Comparison of ENCODE assay signal across 18 cellular contexts in the genomic region with DNA sequence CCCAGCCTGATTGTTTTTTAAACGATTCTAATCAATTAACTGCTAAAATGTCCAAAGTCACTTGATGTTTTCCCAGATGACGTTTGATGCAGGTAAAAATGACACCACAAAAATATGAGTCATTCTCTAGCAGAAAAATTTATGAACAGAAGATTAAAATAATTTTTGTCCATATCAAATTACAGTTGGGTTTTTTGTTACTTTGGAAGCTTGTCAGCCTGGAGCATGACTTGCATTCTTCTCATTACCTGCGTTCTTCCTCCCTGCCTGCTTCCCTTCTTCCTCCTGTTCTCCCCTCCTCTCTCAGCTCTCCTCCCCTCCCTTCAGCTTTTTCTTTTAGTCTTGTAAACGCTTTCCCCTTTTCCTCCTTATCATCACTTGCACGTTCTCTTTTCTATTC. TPM values are rescaled to one million over a fixed set of nuclear protein-coding genes. Genes with fewer than 3 reads are reported as not detected.
DNase-seq lines count a peak whose midpoint lies in the region; FAIRE-seq and TF ChIP-seq lines count a peak whose summit lies in the region.
"Had no signal": no experiment of that assay in that cellular context is flagged by ENCODE, and none has a peak within 500 bp of the region (broad histone marks: within the 10 kb centered on the region; RNA-seq: fewer than 3 reads in every experiment).

No MANE protein-coding gene starts in this region.

- POLR2A ChIA-PET in PC-9 (lab: Charles Lee; ENCODE audit: unreplicated experiment) (interaction anchor here (0.5 to 1.0 kb wide), 5 partner anchors 12 to 1169 kb away, joined by 3 to 22 read pairs (median 3); no protein-coding TSS in a partner anchor), GM10248 (lab: Yijun Ruan, JAX) (no interaction called here)

- peaks cover 20% of the 10 kb centered on the region for H3K4me1 ChIP-seq in PC-9 (replicated peaks; ENCODE audit: insufficient read depth)
- H3K4me1 ChIP-seq: Peyer's patch had no signal

- TF ChIP-seq CTCF in PC-9 (conservative IDR thresholded peaks at IDR 0.05) (no peak), bronchial epithelial cell (IDR thresholded peaks at IDR 0.05; ENCODE audit: insufficient read depth, low read length, severe bottlenecking) (no peak), type B pancreatic cell (conservative IDR thresholded peaks at IDR 0.05) (no peak), GM10248 (IDR thresholded peaks at IDR 0.05; ENCODE audit: control extremely low read depth, extremely low read depth, low read depth, missing control alignments) (no peak)

- H3K9me3 Mint-ChIP-seq in type B pancreatic cell = no peaks in the 10 kb centered on the region
- H3K9me3 Mint-ChIP-seq: CD8-positive, alpha-beta memory T cell; H9 had no signal

- no peaks in the 10 kb centered on the region for H3K27me3 ChIP-seq in PC-9 (ENCODE audit: insufficient read depth, low read depth)
- H3K27me3 ChIP-seq in bronchial epithelial cell (ENCODE audit: control insufficient read depth, insufficient read depth, low read length) = no peaks in the 10 kb centered on the region
- H3K27me3 ChIP-seq: Peyer's patch had no signal

- peak overlapping the region; percentile 78 for H3K27ac ChIP-seq in PC-9
- H3K27ac ChIP-seq: 22Rv1, Peyer's patch had no signal

- H3K9me3 ChIP-seq in PC-9 (ENCODE audit: insufficient read depth, low read depth) = no peaks in the 10 kb centered on the region
- H3K9me3 ChIP-seq: Peyer's patch had no signal

- no peaks in the 10 kb centered on the region for H3K9me2 ChIP-seq in PC-9 (ENCODE audit: insufficient read depth)

- intact Hi-C loops in PC-9 (cut with micrococcal nuclease; ENCODE audit: unreplicated experiment) = loop anchor here (2.0 kb wide), 1 partner anchor 18 kb away; a partner anchor contains a TSS

- H3K4me3 Mint-ChIP-seq in type B pancreatic cell = no peak overlapping the region
- H3K4me3 Mint-ChIP-seq: CD8-positive, alpha-beta memory T cell; H9 had no signal

- peak overlapping the region; percentile 16 for H3K27ac Mint-ChIP-seq in type B pancreatic cell

- no peaks in the 10 kb centered on the region for H3K27me3 Mint-ChIP-seq in type B pancreatic cell
- H3K27me3 Mint-ChIP-seq: CD8-positive, alpha-beta memory T cell had no signal

- DNase-seq in NCI-H2171 treated with DMSO at 0.1 percent for 48 hours (lab: John Stamatoyannopoulos, UW) (peak; percentile 24), NCI-H2171 (lab: John Stamatoyannopoulos, UW) (no peak), PC-9 (peak; percentile 49 to 73), bronchial epithelial cell (ENCODE audit: low read depth) (peak; percentile 26), type B pancreatic cell (ENCODE audit: extremely low spot score, unreplicated experiment) (no peak), GM10248 (ENCODE audit: extremely low spot score) (no peak), GM19239 (ENCODE audit: insufficient read length, low spot score) (no peak)
- DNase-seq in effector CD8-positive, alpha-beta T cell (lab: John Stamatoyannopoulos, UW) = no peak
- DNase-seq: CD8-positive, alpha-beta memory T cell; GF-D8; KBM-7; NCI-H1436; NCI-H2029 treated with DMSO at 0.1 percent for 48 hours; NCI-H510A; SHP77 had no signal

- H3F3A ChIP-seq in PC-9 (ENCODE audit: insufficient read depth, low read depth) = peaks cover 6% of the 10 kb centered on the region; the same call in 1 of the 2 replicates

- H3K36me3 ChIP-seq in PC-9 (ENCODE audit: low read depth) (no peaks in the 10 kb centered on the region), bronchial epithelial cell (ENCODE audit: control insufficient read depth, insufficient read depth, low read length) (no peaks in the 10 kb centered on the region)

- no peaks in the 10 kb centered on the region for H3K79me2 ChIP-seq in PC-9 (ENCODE audit: low read depth)

- BruUV-seq in PC-9 (replicated peaks; lab: Mats Ljungman, UMichigan) = no TSS peak

- no peaks in the 10 kb centered on the region for H3K4me1 Mint-ChIP-seq in type B pancreatic cell (ENCODE audit: unreplicated experiment)

- no peaks in the 10 kb centered on the region for H3K36me3 Mint-ChIP-seq in type B pancreatic cell

- FAIRE-seq in bronchial epithelial cell (lab: Jason Lieb, UNC) (no peak), GM19239 (lab: Jason Lieb, UNC) (no peak)

- no peak overlapping the region for H2AFZ ChIP-seq in PC-9

- H3K4me2 ChIP-seq in PC-9 = peak overlapping the region; percentile 36

- H3K4me3 ChIP-seq in PC-9 (no peak overlapping the region), bronchial epithelial cell (ENCODE audit: low read depth, low read length) (no peak overlapping the region)
- H3K4me3 ChIP-seq: Peyer's patch had no signal

- CTCF ChIA-PET in PC-9 (lab: Charles Lee) = interaction anchor here (0.7 kb wide), 1 partner anchor 56 kb away, joined by 4 read pairs; no protein-coding TSS in a partner anchor
- CTCF ChIA-PET in GM10248 (lab: Yijun Ruan, JAX) = interaction anchor here (0.7 to 1.2 kb wide), 2 partner anchors 13 to 22 kb away, joined by 3 to 5 read pairs; no protein-coding TSS in a partner anchor

- no peaks in the 10 kb centered on the region for H4K20me1 ChIP-seq in PC-9 (ENCODE audit: insufficient read depth)

RNA-seq across cellular contexts. Expression of a gene that starts 18.7 kb away (rescaled TPM):
- total RNA-seq in PC-9 (2021) (15.5 TPM in 2 replicates), bronchial epithelial cell (0.51 and 0.79 TPM in 2 replicates), type B pancreatic cell (ENCODE audit: low replicate concordance) (1.4 and 3.7 TPM in 2 replicates)

Comparison
In these comparisons a context has a peak if more than half of its experiments do, and no peak if none do; other contexts are left out.
1. DNase-seq: peak in NCI-H2171 treated with DMSO at 0.1 percent for 48 hours (single experiment), PC-9 (2 of 2) and bronchial epithelial cell (single experiment); none in NCI-H2171 (single experiment), type B pancreatic cell (single experiment), effector CD8-positive, alpha-beta T cell (single experiment), GM10248 (single experiment) and GM19239 (single experiment).